1 cellular context compared by ENCODE assay signal in the genomic region with DNA sequence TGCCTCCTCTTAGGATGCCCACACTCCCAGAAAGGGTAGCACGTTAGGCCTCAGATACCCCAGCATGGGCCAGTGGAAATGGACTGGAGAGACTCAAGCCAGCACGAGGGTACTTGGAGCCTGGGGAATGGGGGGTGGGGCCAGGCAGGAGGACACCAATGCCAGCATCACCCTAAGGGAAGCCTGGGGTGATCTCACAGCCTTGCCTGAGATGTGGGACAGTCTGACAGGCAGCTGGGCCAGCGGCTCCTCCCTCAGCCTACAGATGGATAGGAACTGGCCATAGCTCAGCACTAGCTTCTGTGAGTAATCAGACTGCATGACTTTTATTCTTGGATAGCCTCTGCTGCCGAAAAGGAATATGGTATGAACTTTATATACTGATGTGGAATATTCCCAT.
TF ChIP-seq lines count a peak whose summit lies in the region.

No MANE protein-coding gene starts in this region.

TF ChIP-seq in IMR-90, 13 proteins besides CTCF, POLR2A, EP300 and RAD21:
- TF ChIP-seq SMC3 (IDR thresholded peaks at IDR 0.05; ENCODE audit: low read depth, low read length) = no peak
- no peak for TF ChIP-seq CHD1 (IDR thresholded peaks at IDR 0.05; ENCODE audit: low read depth, low read length)
- no peak for TF ChIP-seq RFX5 (IDR thresholded peaks at IDR 0.05; ENCODE audit: low read depth, low read length)
- TF ChIP-seq, protein P1, sequence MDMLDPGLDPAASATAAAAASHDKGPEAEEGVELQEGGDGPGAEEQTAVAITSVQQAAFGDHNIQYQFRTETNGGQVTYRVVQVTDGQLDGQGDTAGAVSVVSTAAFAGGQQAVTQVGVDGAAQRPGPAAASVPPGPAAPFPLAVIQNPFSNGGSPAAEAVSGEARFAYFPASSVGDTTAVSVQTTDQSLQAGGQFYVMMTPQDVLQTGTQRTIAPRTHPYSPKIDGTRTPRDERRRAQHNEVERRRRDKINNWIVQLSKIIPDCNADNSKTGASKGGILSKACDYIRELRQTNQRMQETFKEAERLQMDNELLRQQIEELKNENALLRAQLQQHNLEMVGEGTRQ (IDR thresholded peaks at IDR 0.05; ENCODE audit: low read depth, low read length) = no peak
